ENCODE assay signal across 1 cellular context in genomic region chr13:112961457-112962369, GRCh38.
TF ChIP-seq lines count a peak whose summit lies in the region.

No MANE protein-coding gene starts in this region.

TF ChIP-seq in H1, 55 proteins besides CTCF, POLR2A, EP300 and RAD21:
- TF ChIP-seq ZNF274 (IDR thresholded peaks at IDR 0.05; ENCODE audit: borderline replicate concordance, extremely low read depth, low read length) (no peak), RXRA (IDR thresholded peaks at IDR 0.05; ENCODE audit: insufficient read depth, low read depth, low read length) (no peak), ASH2L (IDR thresholded peaks at IDR 0.05; ENCODE audit: low read length) (no peak), TCF12 (IDR thresholded peaks at IDR 0.05; ENCODE audit: low read depth, low read length) (no peak), JUN (IDR thresholded peaks at IDR 0.05; ENCODE audit: low read depth, low read length) (no peak), SUZ12 (IDR thresholded peaks at IDR 0.05; ENCODE audit: low read length) (no peak), TBP (IDR thresholded peaks at IDR 0.05; ENCODE audit: low read depth, low read length) (no peak), GABPA (IDR thresholded peaks at IDR 0.05; ENCODE audit: borderline replicate concordance, insufficient read depth, low read length) (no peak), CEBPB (IDR thresholded peaks at IDR 0.05; ENCODE audit: low read depth, low read length) (no peak), TAF1 (IDR thresholded peaks at IDR 0.05; ENCODE audit: low read depth, low read length) (no peak)
